ENCODE assay signal across 9 cellular contexts in genomic region chr11:60634151-60634550, GRCh38.
DNase-seq lines count a peak whose midpoint lies in the region; ATAC-seq and TF ChIP-seq lines count a peak whose summit lies in the region.
"Had no signal": no experiment of that assay in that cellular context is flagged by ENCODE, and none has a peak within 500 bp of the region (broad histone marks: within the 10 kb centered on the region; RNA-seq: fewer than 3 reads in every experiment).

No MANE protein-coding gene starts in this region.

- no peak overlapping the region for H3K27ac ChIP-seq in DOHH2 (ENCODE audit: low read depth, low read length)
- H3K27ac ChIP-seq: VCaP had no signal

- no peaks in the 10 kb centered on the region for H3K36me3 ChIP-seq in DOHH2 (ENCODE audit: control insufficient read depth, low read length)

- H3K79me2 ChIP-seq in DOHH2 (ENCODE audit: control insufficient read depth, low read length), result no peaks in the 10 kb centered on the region

- H4K20me1 ChIP-seq in DOHH2 (ENCODE audit: control insufficient read depth, insufficient read depth, low read depth, low read length), result no peaks in the 10 kb centered on the region

- no peak overlapping the region for H3K4me2 ChIP-seq in DOHH2 (ENCODE audit: low read length)

- no peaks in the 10 kb centered on the region for H3K27me3 ChIP-seq in DOHH2 (ENCODE audit: control insufficient read depth, low read length)

- H3K9me2 ChIP-seq in DOHH2 (replicated peaks; ENCODE audit: control insufficient read depth, low read length), result no peaks in the 10 kb centered on the region

- peak; percentile 51 for ATAC-seq in GM19455 (IDR thresholded peaks at IDR 0.05; ENCODE audit: unreplicated experiment)
- ATAC-seq in HG03432 (IDR thresholded peaks at IDR 0.05; ENCODE audit: unreplicated experiment), result peak; percentile 34

- H3K4me1 Mint-ChIP-seq in endothelial cell (ENCODE audit: unreplicated experiment), result no peaks in the 10 kb centered on the region

- H3K4me3 ChIP-seq in DOHH2 (ENCODE audit: low read length), result no peak overlapping the region

- DNase-seq in endothelial cell (ENCODE audit: low spot score) (peak; percentile 27), NCI-H526 treated with DMSO at 0.1 percent for 48 hours (lab: John Stamatoyannopoulos, UW) (no peak), nucleus accumbens (lab: John Stamatoyannopoulos, UW) (no peak), NCI-H510A treated with DMSO at 0.1 percent for 48 hours (lab: John Stamatoyannopoulos, UW) (no peak), anterior cingulate cortex (lab: John Stamatoyannopoulos, UW) (no peak)

- H3K36me3 Mint-ChIP-seq in endothelial cell (ENCODE audit: low read depth, unreplicated experiment), result no peaks in the 10 kb centered on the region

- H3K27ac Mint-ChIP-seq in endothelial cell (ENCODE audit: unreplicated experiment), result no peak overlapping the region

- peaks cover 2% of the 10 kb centered on the region for H3K27me3 Mint-ChIP-seq in endothelial cell (ENCODE audit: unreplicated experiment)

- no peaks in the 10 kb centered on the region for H3K9me3 ChIP-seq in DOHH2 (ENCODE audit: control insufficient read depth, insufficient read depth, low read length)

- H3F3A ChIP-seq in DOHH2 (ENCODE audit: control insufficient read depth, insufficient read depth), result no peaks in the 10 kb centered on the region

- peak; percentile 68 for TF ChIP-seq CTCF in DOHH2 (IDR thresholded peaks at IDR 0.05; ENCODE audit: low read depth, low read length, poor library complexity, severe bottlenecking)
- TF ChIP-seq CTCF in endothelial cell (IDR thresholded peaks at IDR 0.05; ENCODE audit: unreplicated experiment), result peak; percentile 66

- H3K4me3 Mint-ChIP-seq in endothelial cell (ENCODE audit: unreplicated experiment), result no peak overlapping the region

- no peaks in the 10 kb centered on the region for H3K9me3 Mint-ChIP-seq in endothelial cell (ENCODE audit: unreplicated experiment)

- H3K4me1 ChIP-seq in DOHH2 (ENCODE audit: control insufficient read depth, low read length), result no peaks in the 10 kb centered on the region
